ENCODE assay signal across 1 cellular context in genomic region chr18:79947881-79948610, GRCh38.
TF ChIP-seq lines count a peak whose summit lies in the region.

No MANE protein-coding gene starts in this region.

TF ChIP-seq in HepG2, 621 proteins besides CTCF, POLR2A, EP300 and RAD21 (continued from another document and continues in another):
- TF ChIP-seq PRDM4 (CRISPR knock-in tag; IDR thresholded peaks at IDR 0.05; ENCODE audit: borderline replicate concordance) (no peak), ZNF414 (CRISPR knock-in tag; IDR thresholded peaks at IDR 0.05) (no peak; the same call in 1 of the 2 replicates), ZNF484 (CRISPR knock-in tag; IDR thresholded peaks at IDR 0.05; ENCODE audit: borderline replicate concordance, low read depth) (no peak), ZGPAT (CRISPR knock-in tag; IDR thresholded peaks at IDR 0.05) (0 out of 2 replicates have a peak, but pooled peaks have one; percentile 46), NCOA2 (CRISPR knock-in tag; IDR thresholded peaks at IDR 0.05) (peak; percentile 60; the same call in 1 of the 2 replicates), ATF3 (CRISPR knock-in tag; IDR thresholded peaks at IDR 0.05) (no peak), ZFAT (CRISPR knock-in tag; conservative IDR thresholded peaks at IDR 0.05) (no peak), NFIB (CRISPR knock-in tag; IDR thresholded peaks at IDR 0.05; ENCODE audit: borderline replicate concordance) (no peak), ZNF281 (CRISPR knock-in tag; IDR thresholded peaks at IDR 0.05; ENCODE audit: borderline replicate concordance) (no peak), GTF3A (CRISPR knock-in tag; conservative IDR thresholded peaks at IDR 0.05) (no peak), ZNF451 (CRISPR knock-in tag; IDR thresholded peaks at IDR 0.05) (no peak), ZNF639 (CRISPR knock-in tag; conservative IDR thresholded peaks at IDR 0.05) (no peak), ZNF670 (CRISPR knock-in tag; IDR thresholded peaks at IDR 0.05; ENCODE audit: borderline replicate concordance) (no peak), FOXP1 (IDR thresholded peaks at IDR 0.05) (no peak), FOXP1 (CRISPR knock-in tag; IDR thresholded peaks at IDR 0.05) (peak; percentile 53), MIER3 (CRISPR knock-in tag; IDR thresholded peaks at IDR 0.05; ENCODE audit: borderline replicate concordance) (peak; percentile 74; the same call in 1 of the 2 replicates), ZNF513 (CRISPR knock-in tag; conservative IDR thresholded peaks at IDR 0.05) (no peak), MYC (CRISPR knock-in tag; IDR thresholded peaks at IDR 0.05; ENCODE audit: borderline replicate concordance) (no peak; the same call in 1 of the 2 replicates), MAFK (conservative IDR thresholded peaks at IDR 0.05 in 1 of 2, IDR thresholded peaks at IDR 0.05 in 1 of 2; ENCODE audit: low read length in 2 of 2) (no peak), NAIF1 (CRISPR knock-in tag; IDR thresholded peaks at IDR 0.05; ENCODE audit: borderline replicate concordance) (no peak), DPF2 (CRISPR knock-in tag; IDR thresholded peaks at IDR 0.05; ENCODE audit: borderline replicate concordance, low read depth) (peak; percentile 69; the same call in 1 of the 2 replicates), ZEB1 (IDR thresholded peaks at IDR 0.05; ENCODE audit: insufficient replicate concordance, low read depth) (no peak), ZFYVE20 (CRISPR knock-in tag; IDR thresholded peaks at IDR 0.05; ENCODE audit: borderline replicate concordance, low read depth) (no peak), ZNF772 (CRISPR knock-in tag; IDR thresholded peaks at IDR 0.05) (0 out of 2 replicates have a peak, but pooled peaks have one; percentile 62), SRY (CRISPR knock-in tag; IDR thresholded peaks at IDR 0.05) (no peak), ZNF646 (CRISPR knock-in tag; IDR thresholded peaks at IDR 0.05) (no peak), GATAD2A (CRISPR knock-in tag; IDR thresholded peaks at IDR 0.05) (peak; percentile 86), SMC3 (IDR thresholded peaks at IDR 0.05; ENCODE audit: low read length) (no peak), ZNF460 (CRISPR knock-in tag; IDR thresholded peaks at IDR 0.05; ENCODE audit: borderline replicate concordance) (no peak), NFRKB (IDR thresholded peaks at IDR 0.05) (no peak), ZNF777 (CRISPR knock-in tag; IDR thresholded peaks at IDR 0.05) (no peak), FOXM1 (CRISPR knock-in tag; IDR thresholded peaks at IDR 0.05) (no peak), E2F2 (CRISPR knock-in tag; IDR thresholded peaks at IDR 0.05; ENCODE audit: borderline replicate concordance) (no peak), ZNF724P (CRISPR knock-in tag; IDR thresholded peaks at IDR 0.05; ENCODE audit: borderline replicate concordance) (no peak), CHCHD3 (CRISPR knock-in tag; IDR thresholded peaks at IDR 0.05) (no peak)
